8 cellular contexts compared by ENCODE assay signal in genomic region chr15:69298697-69299441, GRCh38. TPM values are rescaled to one million over a fixed set of nuclear protein-coding genes. Genes with fewer than 3 reads are reported as not detected.
DNase-seq lines count a peak whose midpoint lies in the region; ATAC-seq and TF ChIP-seq lines count a peak whose summit lies in the region.

TSS of gene PAQR5 (plus strand) at chr15:69298912. CDS start at chr15:69360081, 61,169 bp downstream.

- H3K27me3 ChIP-seq in right lobe of liver (peaks cover 0 to 8% of the 10 kb centered on the region in 2 donors), suprapubic skin (peaks cover 29% of the 10 kb centered on the region)

- TF ChIP-seq POLR2A in right lobe of liver (IDR thresholded peaks at IDR 0.05) (peak; percentile 17), suprapubic skin (IDR thresholded peaks at IDR 0.05) (no peak)

- intact Hi-C loops in right lobe of liver (cut with DNase I) = no loop called here

- no peaks in the 10 kb centered on the region for H3K9me3 ChIP-seq in right lobe of liver
- H3K9me3 ChIP-seq in suprapubic skin = no peaks in the 10 kb centered on the region

- TF ChIP-seq CTCF in right lobe of liver (IDR thresholded peaks at IDR 0.05) = no peak
- no peak for TF ChIP-seq CTCF in suprapubic skin (IDR thresholded peaks at IDR 0.05)

- H3K27ac ChIP-seq in right lobe of liver = no peak within 1 kb of the TSS
- H3K27ac ChIP-seq in suprapubic skin = no peak within 1 kb of the TSS

- H3K4me1 ChIP-seq in right lobe of liver = peaks cover 0 to 5% (median 0%) of the 10 kb centered on the region in 4 donors
- H3K4me1 ChIP-seq in suprapubic skin = peaks cover 22% of the 10 kb centered on the region

- ATAC-seq in right lobe of liver = peak; percentile 77 to 80 (median 78)

- WGBS in right lobe of liver (ENCODE audit: insufficient coverage, low coverage, low lambda C conversion rate, missing lambda C conversion rate) = 0% methylated on average over 10 of the region's 74 CpGs
- 0% methylated on average over 3 of the region's 74 CpGs for WGBS in suprapubic skin

- no peak for TF ChIP-seq EP300 in suprapubic skin (IDR thresholded peaks at IDR 0.05)

- H3K36me3 ChIP-seq in right lobe of liver (no peaks in the 10 kb centered on the region), suprapubic skin (no peaks in the 10 kb centered on the region)

- H3K4me3 ChIP-seq in right lobe of liver (peak within 1 kb of the TSS; percentile 46 to 58 (median 49)), suprapubic skin (peak within 1 kb of the TSS; percentile 73)

- DNase-seq in NCI-H2081 (lab: John Stamatoyannopoulos, UW) (peak; percentile 22 to 31), NCI-H2081 treated with DMSO at 0.1 percent for 48 hours (lab: John Stamatoyannopoulos, UW) (no peak), NCI-H774 (lab: John Stamatoyannopoulos, UW) (peak; percentile 8), cerebellum (ENCODE audit: low spot score) (peak; percentile 19), right lobe of liver (peak in 1 of 3 donors; percentile 35), suprapubic skin (ENCODE audit: low spot score in 2 of 2) (no peak), AML-193 (lab: John Stamatoyannopoulos, UW) (no peak), CD1c-positive myeloid dendritic cell (ENCODE audit: extremely low spot score) (no peak)

RNA-seq across cellular contexts. Expression of gene PAQR5, which starts in this region (rescaled TPM):
- total RNA-seq in cerebellum = 0.82 TPM
- 1 to 10 TPM in 3 of 6 experiments, under 1 TPM in 3; 0.28 to 3.0 (median 0.98) TPM for total RNA-seq in right lobe of liver
- 10 to 100 TPM in 1 of 4 donors, 1 to 10 TPM in 3; 2.5 to 22.4 (median 9.3) TPM for total RNA-seq in suprapubic skin

Comparison
In these comparisons a context has a peak if more than half of its experiments do, and no peak if none do; other contexts are left out.
1. DNase-seq: peak in NCI-H2081 (2 of 2) and NCI-H774 (single experiment); none in NCI-H2081 treated with DMSO at 0.1 percent for 48 hours (single experiment), suprapubic skin (0 of 2), AML-193 (0 of 2) and CD1c-positive myeloid dendritic cell (single experiment).
2. Peak in DNase-seq in cerebellum; RNA of the gene not detected or under 1 TPM.